ENCODE assay signal across 20 cellular contexts in the genomic region with DNA sequence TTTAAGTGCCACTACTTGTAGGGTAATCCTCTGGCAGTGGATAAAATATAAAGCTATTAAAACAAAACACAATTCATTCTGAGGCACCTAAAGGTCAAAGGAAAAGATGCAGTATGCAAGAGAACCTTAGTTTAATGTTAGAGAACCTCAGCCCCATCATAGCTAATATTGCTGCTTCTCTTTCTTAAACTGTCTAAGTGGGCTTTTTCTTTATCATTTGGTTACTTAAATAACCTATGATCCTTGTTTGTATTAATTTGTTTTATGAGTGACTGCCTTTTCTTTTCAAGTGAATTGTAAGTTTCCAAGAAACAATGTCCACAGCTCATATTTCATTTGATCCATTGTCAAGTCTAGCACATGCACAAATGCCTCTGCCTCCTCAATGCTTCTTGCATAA.
"Had no signal": no experiment of that assay in that cellular context is flagged by ENCODE, and none has a peak within 500 bp of the region (broad histone marks: within the 10 kb centered on the region; RNA-seq: fewer than 3 reads in every experiment).

No MANE protein-coding gene starts in this region.

- FAIRE-seq: colon had no signal

- DNase-seq: activated CD4-positive, alpha-beta T cell treated with anti-CD3 and anti-CD28 coated beads for 36 hours; activated CD4-positive, CD25-positive, alpha-beta regulatory T cell; activated CD8-positive, alpha-beta memory T cell treated with anti-CD3 and anti-CD28 coated beads, Interleukin-2, amount 10 ng/mL, durations not matched to agents 7 days and 5 days; activated CD8-positive, alpha-beta T cell treated with anti-CD3 and anti-CD28 coated beads, Interleukin-2, amount 10 ng/mL, durations not matched to agents 7 days and 5 days; activated naive CD4-positive, alpha-beta T cell; activated T-cell treated with anti-CD3 and anti-CD28 coated beads, Interleukin-2, amount 50 U/mL, for 72 hours; dermis blood vessel endothelial cell; effector CD4-positive, alpha-beta T cell; foreskin keratinocyte; heart right ventricle; naive B cell; nephron progenitor cell; nucleus accumbens; psoas muscle; stimulated activated CD4-positive, alpha-beta T cell treated with anti-CD3 and anti-CD28 coated beads, Interleukin-1b, Interleukin-23, amount 100 ng/mL, for 48 hours; stimulated activated naive B cell treated with anti-CD40 and anti-IgM and Interleukin-4, amounts not matched to agents 10 μg/mL and 1 μg/mL and 100 μg/mL, for 72 hours; stomach; thyroid gland; upper lobe of left lung had no signal
